1 cellular context compared by ENCODE assay signal in genomic region chr10:125824736-125825135, GRCh38.
TF ChIP-seq lines count a peak whose summit lies in the region.

No MANE protein-coding gene starts in this region.

TF ChIP-seq in GM12878, 131 proteins besides CTCF, POLR2A, EP300 and RAD21:
- no peak for TF ChIP-seq RB1 (IDR thresholded peaks at IDR 0.05; ENCODE audit: borderline replicate concordance)
- no peak for TF ChIP-seq YY1 (IDR thresholded peaks at IDR 0.05; ENCODE audit: low read depth, low read length)
- TF ChIP-seq BCL3 (IDR thresholded peaks at IDR 0.05; ENCODE audit: borderline replicate concordance, insufficient read depth, low read depth, low read length, poor library complexity, severe bottlenecking), result peak; percentile 39
